In the genomic region with DNA sequence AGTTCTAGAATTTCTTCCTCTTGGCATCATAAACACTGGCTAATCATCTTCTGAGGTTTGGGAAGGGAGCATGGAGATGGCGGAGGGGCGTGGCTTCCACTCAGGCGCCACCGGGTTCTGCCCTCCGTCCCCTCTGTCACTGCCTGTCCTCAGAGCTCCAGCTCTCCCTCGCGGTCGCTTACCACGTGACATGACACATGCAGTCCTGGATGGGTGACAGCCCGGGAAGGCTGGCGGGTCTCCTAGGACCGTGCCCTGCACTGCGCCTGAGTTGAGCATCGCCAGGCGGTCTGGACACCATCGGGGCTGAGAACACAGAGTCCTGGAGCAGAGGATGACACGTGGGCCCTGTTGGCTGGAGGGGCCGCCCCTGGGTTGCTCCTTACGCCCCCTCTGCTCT, we compare ENCODE assay signal across 23 cellular contexts.
"Had no signal": no experiment of that assay in that cellular context is flagged by ENCODE, and none has a peak within 500 bp of the region (broad histone marks: within the 10 kb centered on the region; RNA-seq: fewer than 3 reads in every experiment).

No MANE protein-coding gene starts in this region.

- FAIRE-seq: endometrium, islet of Langerhans had no signal

- H3K4me1 ChIP-seq: vagina had no signal

- H3K27ac ChIP-seq: cardiac muscle cell, foreskin keratinocyte, lower lobe of right lung, vagina had no signal

- H3K9me3 ChIP-seq: lower lobe of right lung, mucosa of descending colon, vagina had no signal

- DNase-seq: activated CD4-positive, alpha-beta T cell treated with anti-CD3 and anti-CD28 coated beads for 1 hour; activated CD8-positive, alpha-beta memory T cell treated with anti-CD3 and anti-CD28 coated beads for 24 hours; activated CD8-positive, alpha-beta memory T cell treated with anti-CD3 and anti-CD28 coated beads, Interleukin-2, amount 50 U/mL, for 4 hours; activated naive CD4-positive, alpha-beta T cell; activated naive CD8-positive, alpha-beta T cell treated with anti-CD3 and anti-CD28 coated beads, Interleukin-2, amount 10 ng/mL, durations not matched to agents 7 days and 5 days; activated T-cell treated with anti-CD3 and anti-CD28 coated beads, Interleukin-2, amount 50 U/mL, for 4 hours; amygdala; effector CD4-positive, alpha-beta T cell; erythroblast; foreskin keratinocyte; hypothalamus; left colon; lower lobe of right lung; mesendoderm; mucosa of descending colon; stimulated activated CD4-positive, alpha-beta T cell treated with anti-CD3 and anti-CD28 coated beads, Interleukin-12 subunit alpha, Interleukin-12 subunit beta, amount 100 ng/mL, for 4 hours; stimulated activated CD4-positive, alpha-beta T cell treated with anti-CD3 and anti-CD28 coated beads, Interleukin-4, amount 100 ng/mL, for 4 hours; T-helper 9 cell; trophoblast cell had no signal

- H3K4me3 ChIP-seq: cardiac muscle cell, lower lobe of right lung, mucosa of descending colon, vagina had no signal

- H3K27me3 ChIP-seq: cardiac muscle cell, foreskin keratinocyte, vagina had no signal

- ATAC-seq: activated T-cell treated with anti-CD3 and anti-CD28 coated beads, Interleukin-2, amount 50 U/mL, for 4 hours; foreskin keratinocyte; left colon; mucosa of descending colon had no signal
